ENCODE assay signal across 24 cellular contexts in genomic region chr10:95711492-95711891, GRCh38. TPM values are rescaled to one million over a fixed set of nuclear protein-coding genes. Genes with fewer than 3 reads are reported as not detected.
"Had no signal": no experiment of that assay in that cellular context is flagged by ENCODE, and none has a peak within 500 bp of the region (broad histone marks: within the 10 kb centered on the region; RNA-seq: fewer than 3 reads in every experiment).

No MANE protein-coding gene starts in this region.

- H3K9me3 Mint-ChIP-seq: IgD-negative memory B cell, T-cell had no signal

- H3K27me3 ChIP-seq: MG63 had no signal

- DNase-seq: KBM-7, MG63, NCI-H1092, NCI-H1105 treated with DMSO at 0.1 percent for 48 hours, NCI-H1417 treated with DMSO at 0.1 percent for 48 hours, NCI-H146, NCI-H1694 treated with DMSO at 0.1 percent for 48 hours, NCI-H1930, NCI-H2081, NCI-H2107, NCI-H2227 treated with DMSO at 0.1 percent for 48 hours, NCI-H524, NCI-H526 treated with DMSO at 0.1 percent for 48 hours, NCI-H748 treated with DMSO at 0.1 percent for 48 hours, SHP77, SK-N-SH, SW 1271, T-cell had no signal

- H3K4me2 ChIP-seq: SK-N-SH had no signal

- H3K27me3 Mint-ChIP-seq: IgD-negative memory B cell, T-cell had no signal

- H3K9ac ChIP-seq: SK-N-SH had no signal

- H3K36me3 Mint-ChIP-seq: IgD-negative memory B cell, T-cell had no signal

- FAIRE-seq: HTR-8/SVneo had no signal

- ATAC-seq: Panc1, T-cell had no signal

- H3K9me2 ChIP-seq: SK-N-SH had no signal

- H3K4me1 Mint-ChIP-seq: T-cell had no signal

- H3K4me3 ChIP-seq: MG63 had no signal

- H3K27ac Mint-ChIP-seq: IgD-negative memory B cell, T-cell had no signal

- H3K36me3 ChIP-seq: MG63 had no signal

- H3K4me3 Mint-ChIP-seq: IgD-negative memory B cell, T-cell had no signal

- H3K9me3 ChIP-seq: MG63, SK-N-SH had no signal

- H3K27ac ChIP-seq: HL-60, RWPE1 had no signal

RNA-seq across cellular contexts. Expression of gene ENTPD1, which starts 44.5 kb away (rescaled TPM):
- total RNA-seq: NCI-H460 had no signal
